Comparison of ENCODE assay signal across 18 cellular contexts in genomic region chr14:84090837-84091236, GRCh38.
DNase-seq lines count a peak whose midpoint lies in the region; ATAC-seq, FAIRE-seq and TF ChIP-seq lines count a peak whose summit lies in the region.
"Had no signal": no experiment of that assay in that cellular context is flagged by ENCODE, and none has a peak within 500 bp of the region (broad histone marks: within the 10 kb centered on the region; RNA-seq: fewer than 3 reads in every experiment).

No MANE protein-coding gene starts in this region.

- H2AK5ac ChIP-seq in H1 (ENCODE audit: low read depth, low read length), result no peak overlapping the region

- H3K9ac ChIP-seq in H1 (replicated peaks in 1 of 4; ENCODE audit: extremely low read depth in 1 of 4, low read depth in 3 of 4, low read length in 3 of 4) (no peak overlapping the region), colonic mucosa (ENCODE audit: low read depth in 2 of 2, low read length in 2 of 2) (no peak overlapping the region)

- H4K91ac ChIP-seq in H1 (replicated peaks; ENCODE audit: insufficient read length, low read length), result no peak overlapping the region

- TF ChIP-seq RAD21 in H1 (IDR thresholded peaks at IDR 0.05 in 1 of 2, conservative IDR thresholded peaks at IDR 0.05 in 1 of 2; ENCODE audit: low read depth in 2 of 2, low read length in 2 of 2), result no peak

- no peak for TF ChIP-seq EP300 in H1 (IDR thresholded peaks at IDR 0.05; ENCODE audit: borderline replicate concordance in 1 of 2, low read depth in 2 of 2, low read length in 2 of 2)

- H3K56ac ChIP-seq in H1 (replicated peaks; ENCODE audit: insufficient read length, low read depth, low read length), result no peak overlapping the region

- peak overlapping the region; percentile 32; the same call in 1 of the 2 replicates for H3K18ac ChIP-seq in H1 (ENCODE audit: extremely low read depth, low read length)

- H2BK15ac ChIP-seq in H1 (ENCODE audit: low read length), result no peak overlapping the region

- no peak for ATAC-seq in psoas muscle
- ATAC-seq in GM18511 (IDR thresholded peaks at IDR 0.05; ENCODE audit: unreplicated experiment), result no peak
- ATAC-seq: GM12878, HCT116, HepG2 had no signal

- DNase-seq in astrocyte of the spinal cord (ENCODE audit: low read depth, low spot score), result peak; percentile 40
- no peak for DNase-seq in H1 (ENCODE audit: low read depth in 1 of 2, low spot score in 2 of 2)
- DNase-seq in osteoblast (ENCODE audit: insufficient read length, low spot score, missing footprints), result peak; percentile 56
- peak; percentile 37 for DNase-seq in spleen
- no peak for DNase-seq in activated CD4-positive, alpha-beta T cell treated with anti-CD3 and anti-CD28 coated beads for 48 hours
- no peak for DNase-seq in psoas muscle
- DNase-seq in colonic mucosa, result no peak
- DNase-seq: C1 segment of cervical spinal cord; Calu3; CD4-positive, alpha-beta T cell; DMS 273 treated with DMSO at 0.1 percent for 48 hours had no signal

- H4K20me1 ChIP-seq in H1 (replicated peaks in 1 of 2; ENCODE audit: control insufficient read depth in 1 of 2, insufficient read depth in 2 of 2, low read length in 2 of 2), result no peaks in the 10 kb centered on the region
- no peaks in the 10 kb centered on the region for H4K20me1 ChIP-seq in osteoblast (ENCODE audit: insufficient read depth, low read length)

- POLR2A ChIA-PET in H1 (lab: Charles Lee; ENCODE audit: partially characterized antibody), result no interaction called here

- H3K4ac ChIP-seq in H1 (replicated peaks; ENCODE audit: insufficient read length, low read depth, low read length), result no peak overlapping the region

- no peaks in the 10 kb centered on the region for H3K9me3 ChIP-seq in H1 (ENCODE audit: insufficient read depth in 2 of 2, low read depth in 1 of 2, low read length in 1 of 2)
- no peaks in the 10 kb centered on the region for H3K9me3 ChIP-seq in osteoblast (ENCODE audit: low read depth, low read length)
- H3K9me3 ChIP-seq in spleen, result peaks cover 0 to 5% (median 0%) of the 10 kb centered on the region in 8 donors
- no peaks in the 10 kb centered on the region for H3K9me3 ChIP-seq in psoas muscle
- no peaks in the 10 kb centered on the region for H3K9me3 ChIP-seq in colonic mucosa

- no peak for TF ChIP-seq CTCF in astrocyte of the spinal cord (IDR thresholded peaks at IDR 0.05; ENCODE audit: low read depth, low read length)
- TF ChIP-seq CTCF in H1 (IDR thresholded peaks at IDR 0.05; ENCODE audit: control extremely low read depth in 1 of 3, insufficient read depth in 1 of 3, low read depth in 1 of 3, low read length in 3 of 3), result no peak
- TF ChIP-seq CTCF in osteoblast (IDR thresholded peaks at IDR 0.05; ENCODE audit: extremely low read depth, low read depth, low read length), result no peak
- TF ChIP-seq CTCF in spleen (IDR thresholded peaks at IDR 0.05 in 8 of 11, conservative IDR thresholded peaks at IDR 0.05 in 3 of 11), result no peak
- no peak for TF ChIP-seq CTCF in psoas muscle (IDR thresholded peaks at IDR 0.05)
- no peak for TF ChIP-seq CTCF in colonic mucosa (IDR thresholded peaks at IDR 0.05)

- H3K4me2 ChIP-seq in H1 (ENCODE audit: insufficient read depth in 1 of 2, low read depth in 2 of 2, low read length in 2 of 2), result no peak overlapping the region
- H3K4me2 ChIP-seq in osteoblast (ENCODE audit: insufficient read depth, low read length), result no peak overlapping the region

- H4K5ac ChIP-seq in H1 (ENCODE audit: insufficient read length, low read depth, low read length), result no peak overlapping the region

- no peaks in the 10 kb centered on the region for H3K79me1 ChIP-seq in H1 (ENCODE audit: low read depth, low read length)

- H3K27me3 ChIP-seq in H1 (replicated peaks in 1 of 4; ENCODE audit: control insufficient read depth in 3 of 4, extremely low read depth in 1 of 4, insufficient read depth in 3 of 4, low read length in 3 of 4), result no peaks in the 10 kb centered on the region
- H3K27me3 ChIP-seq in osteoblast (ENCODE audit: insufficient read depth, low read length), result no peaks in the 10 kb centered on the region
- no peaks in the 10 kb centered on the region for H3K27me3 ChIP-seq in spleen (replicated peaks in 1 of 7)
- H3K27me3 ChIP-seq in psoas muscle (ENCODE audit: insufficient read depth in 3 of 3, low read length in 2 of 3), result no peaks in the 10 kb centered on the region
- H3K27me3 ChIP-seq in colonic mucosa, result no peaks in the 10 kb centered on the region

- H2BK120ac ChIP-seq in H1 (replicated peaks; ENCODE audit: low read depth, low read length), result no peak overlapping the region

- no peak overlapping the region for H2BK20ac ChIP-seq in H1 (ENCODE audit: low read length)

- CTCF ChIA-PET in H1 (lab: Charles Lee; ENCODE audit: partially characterized antibody), result interaction anchor here (0.6 kb wide), 2 partner anchors 21 to 1114 kb away, joined by 3 read pairs; no protein-coding TSS in a partner anchor

- H3K14ac ChIP-seq in H1 (ENCODE audit: insufficient read length), result no peak overlapping the region

- H3K36me3 ChIP-seq in H1 (ENCODE audit: control insufficient read depth in 2 of 4, insufficient read depth in 4 of 4, low read length in 3 of 4), result no peaks in the 10 kb centered on the region
- no peaks in the 10 kb centered on the region for H3K36me3 ChIP-seq in osteoblast (ENCODE audit: insufficient read depth, low read length)
- H3K36me3 ChIP-seq in spleen, result no peaks in the 10 kb centered on the region
- H3K36me3 ChIP-seq in psoas muscle (ENCODE audit: insufficient read depth in 1 of 2, low read depth in 1 of 2), result no peaks in the 10 kb centered on the region
- no peaks in the 10 kb centered on the region for H3K36me3 ChIP-seq in colonic mucosa

- H2AFZ ChIP-seq in H1 (ENCODE audit: low read length) (no peak overlapping the region), osteoblast (ENCODE audit: low read length) (no peak overlapping the region)

- WGBS in H1 (ENCODE audit: extremely low coverage in 1 of 2, insufficient coverage in 1 of 2, insufficient read length in 1 of 2, insufficient replicate concordance in 2 of 2, low coverage in 1 of 2, low lambda C conversion rate in 2 of 2, missing lambda C conversion rate in 1 of 2), 2 experiments, result 92% methylated on average over 6 of the region's 6 CpGs; no CpG with 5 or more reads in 1 of the 2 experiments
- 73 to 84% (median 81%) methylated on average over 5 to 6 of the region's 6 CpGs for WGBS in spleen, 5 donors
- 55 to 57% (median 56%) methylated on average over 6 of the region's 6 CpGs for WGBS in psoas muscle, 3 donors

- no peak overlapping the region for H3K27ac ChIP-seq in H1 (ENCODE audit: low read depth, low read length)
- no peak overlapping the region for H3K27ac ChIP-seq in osteoblast (ENCODE audit: low read depth, low read length)
- no peak overlapping the region for H3K27ac ChIP-seq in spleen
- no peak overlapping the region for H3K27ac ChIP-seq in psoas muscle
- H3K27ac ChIP-seq in colonic mucosa, result no peak overlapping the region

- in situ Hi-C loops in astrocyte of the spinal cord (cut with HindIII; ENCODE audit: low sequenced_read_pairs), result no loop called here

- no peak overlapping the region for H3K4me3 ChIP-seq in astrocyte of the spinal cord (ENCODE audit: low read depth, low read length)
- H3K4me3 ChIP-seq in H1 (ENCODE audit: extremely low read depth in 1 of 4, insufficient read depth in 2 of 4, low read depth in 3 of 4, low read length in 4 of 4), result no peak overlapping the region
- no peak overlapping the region for H3K4me3 ChIP-seq in osteoblast (ENCODE audit: insufficient read depth, low read length)
- H3K4me3 ChIP-seq in spleen, result no peak overlapping the region
- H3K4me3 ChIP-seq in psoas muscle, result no peak overlapping the region
- H3K4me3 ChIP-seq in colonic mucosa, result no peak overlapping the region
- H3K4me3 ChIP-seq: GM12878 had no signal

- TF ChIP-seq POLR2A in H1 (IDR thresholded peaks at IDR 0.05; ENCODE audit: control extremely low read depth in 1 of 2, low read depth in 2 of 2, low read length in 2 of 2) (no peak), spleen (IDR thresholded peaks at IDR 0.05) (no peak)

- H3K79me2 ChIP-seq in H1 (ENCODE audit: control insufficient read depth in 1 of 2, insufficient read depth in 2 of 2, low read length in 2 of 2) (no peaks in the 10 kb centered on the region), osteoblast (ENCODE audit: insufficient read depth, low read length) (no peaks in the 10 kb centered on the region)

- H3K23ac ChIP-seq in H1 (ENCODE audit: insufficient read length), result no peak overlapping the region

- H3K4me1 ChIP-seq in H1 (replicated peaks in 1 of 4; ENCODE audit: control insufficient read depth in 3 of 4, insufficient read depth in 4 of 4, low read length in 3 of 4) (no peaks in the 10 kb centered on the region), osteoblast (ENCODE audit: insufficient read depth, low read length) (no peaks in the 10 kb centered on the region), spleen (peaks cover 0 to 3% (median 0%) of the 10 kb centered on the region in 6 donors), psoas muscle (no peaks in the 10 kb centered on the region), colonic mucosa (no peaks in the 10 kb centered on the region)

- FAIRE-seq in H1 (lab: Jason Lieb, UNC), result no peak
- FAIRE-seq: A204.1, GM12878, GM18507, HepG2, HTR-8/SVneo had no signal

- no peak overlapping the region for H2BK12ac ChIP-seq in H1 (ENCODE audit: low read depth, low read length)

- H4K8ac ChIP-seq in H1 (ENCODE audit: extremely low read depth, insufficient read depth, low read length), result peak overlapping the region; percentile 11; the same call in 1 of the 2 replicates

- no peaks in the 10 kb centered on the region for H3K23me2 ChIP-seq in H1 (ENCODE audit: low read depth, low read length)

- H2BK5ac ChIP-seq in H1 (ENCODE audit: low read depth, low read length), result no peak overlapping the region

- intact Hi-C loops in spleen (cut with DNase I; ENCODE audit: low total_unique reads) (no loop called here), psoas muscle (cut with DNase I) (no loop called here), colonic mucosa (cut with DNase I) (no loop called here)

TF ChIP-seq in H1, 55 proteins besides CTCF, POLR2A, EP300 and RAD21 (continues in another document):
- no peak for TF ChIP-seq ASH2L (IDR thresholded peaks at IDR 0.05; ENCODE audit: low read length)
- no peak for TF ChIP-seq PHF8 (conservative IDR thresholded peaks at IDR 0.05; ENCODE audit: low read depth, low read length)
- TF ChIP-seq CBX8 (IDR thresholded peaks at IDR 0.05; ENCODE audit: borderline replicate concordance, low read depth, low read length), result no peak
- TF ChIP-seq ATF3 (IDR thresholded peaks at IDR 0.05; ENCODE audit: insufficient read depth, low read depth, low read length), result no peak
- TF ChIP-seq CTBP2 (IDR thresholded peaks at IDR 0.05; ENCODE audit: borderline replicate concordance, insufficient read depth, insufficient read length, low read length), result no peak
- no peak for TF ChIP-seq EZH2 (IDR thresholded peaks at IDR 0.05; ENCODE audit: low read depth, low read length, severe bottlenecking)
- no peak for TF ChIP-seq TBP (IDR thresholded peaks at IDR 0.05; ENCODE audit: low read depth, low read length)
- TF ChIP-seq KDM4A (IDR thresholded peaks at IDR 0.05; ENCODE audit: low read depth, low read length, severe bottlenecking), result no peak
- TF ChIP-seq BRCA1 (IDR thresholded peaks at IDR 0.05; ENCODE audit: low read depth, low read length), result no peak

Comparison
In these comparisons a context has a peak if more than half of its experiments do, and no peak if none do; other contexts are left out.
1. DNase-seq: peak in astrocyte of the spinal cord (single experiment), osteoblast (single experiment) and spleen (single experiment); none in H1 (0 of 2), activated CD4-positive, alpha-beta T cell treated with anti-CD3 and anti-CD28 coated beads for 48 hours (single experiment), psoas muscle (0 of 2) and colonic mucosa (single experiment).